ENCODE assay signal across 8 cellular contexts in genomic region chr17:3892095-3892998, GRCh38. TPM values are rescaled to one million over a fixed set of nuclear protein-coding genes. Genes with fewer than 3 reads are reported as not detected.
A peak's percentile ranks its signal among the peaks of the same experiment; 100 is the strongest.
DNase-seq lines count a peak whose midpoint lies in the region; ATAC-seq and TF ChIP-seq lines count a peak whose summit lies in the region.

No MANE protein-coding gene starts in this region.

- H3K9me3 ChIP-seq in OCI-LY7 (ENCODE audit: low read length) (no peaks in the 10 kb centered on the region), esophagus squamous epithelium (no peaks in the 10 kb centered on the region)

- no peaks in the 10 kb centered on the region for H3K36me3 Mint-ChIP-seq in activated T-cell treated with anti-CD3 and anti-CD28 coated beads, Interleukin-2, amount 50 U/mL, for 4 hours (ENCODE audit: insufficient read depth)
- H3K36me3 Mint-ChIP-seq in naive B cell, result no peaks in the 10 kb centered on the region
- no peaks in the 10 kb centered on the region for H3K36me3 Mint-ChIP-seq in stimulated activated memory B cell treated with anti-CD40 and anti-IgM and Interleukin-4, amounts not matched to agents 10 μg/mL and 1 μg/mL and 100 μg/mL, for 72 hours

- peak; percentile 10 for ATAC-seq in HG02973 (IDR thresholded peaks at IDR 0.05; ENCODE audit: unreplicated experiment)
- ATAC-seq in activated T-cell treated with anti-CD3 and anti-CD28 coated beads, Interleukin-2, amount 50 U/mL, for 4 hours, result peak; percentile 31 to 33
- peak; percentile 65 to 67 for ATAC-seq in naive B cell (ENCODE audit: low read depth in 2 of 2)
- ATAC-seq in stimulated activated memory B cell treated with anti-CD40 and anti-IgM and Interleukin-4, amounts not matched to agents 10 μg/mL and 1 μg/mL and 100 μg/mL, for 72 hours, result peak; percentile 40

- H3K4me3 ChIP-seq in OCI-LY7 (ENCODE audit: low read depth, low read length, poor library complexity, severe bottlenecking), result peak overlapping the region; percentile 68
- H3K4me3 ChIP-seq in esophagus squamous epithelium, result peak overlapping the region; percentile 54 to 91 (median 62)

- H3K4me1 ChIP-seq in OCI-LY7 (ENCODE audit: insufficient read depth, low read length, poor library complexity, severe bottlenecking), result peaks cover 48% of the 10 kb centered on the region
- H3K4me1 ChIP-seq in esophagus squamous epithelium, result peaks cover 74 to 91% (median 84%) of the 10 kb centered on the region in 3 donors

- no TSS peak for BruUV-seq in OCI-LY7 (replicated peaks; lab: Mats Ljungman, UMichigan)

- no peaks in the 10 kb centered on the region for H4K20me1 ChIP-seq in OCI-LY7 (ENCODE audit: insufficient read depth, low read length)

- peak overlapping the region; percentile 77 for H3K4me3 Mint-ChIP-seq in activated T-cell treated with anti-CD3 and anti-CD28 coated beads, Interleukin-2, amount 50 U/mL, for 4 hours
- peak overlapping the region; percentile 64 to 93 (median 85) for H3K4me3 Mint-ChIP-seq in naive B cell
- peak overlapping the region; percentile 59 for H3K4me3 Mint-ChIP-seq in stimulated activated memory B cell treated with anti-CD40 and anti-IgM and Interleukin-4, amounts not matched to agents 10 μg/mL and 1 μg/mL and 100 μg/mL, for 72 hours

- H3K36me3 ChIP-seq in OCI-LY7 (ENCODE audit: insufficient read depth, low read length) (no peaks in the 10 kb centered on the region), esophagus squamous epithelium (no peaks in the 10 kb centered on the region)

- H3K27me3 Mint-ChIP-seq in activated T-cell treated with anti-CD3 and anti-CD28 coated beads, Interleukin-2, amount 50 U/mL, for 4 hours (ENCODE audit: low read depth), result no peaks in the 10 kb centered on the region
- no peaks in the 10 kb centered on the region for H3K27me3 Mint-ChIP-seq in naive B cell
- no peaks in the 10 kb centered on the region for H3K27me3 Mint-ChIP-seq in stimulated activated memory B cell treated with anti-CD40 and anti-IgM and Interleukin-4, amounts not matched to agents 10 μg/mL and 1 μg/mL and 100 μg/mL, for 72 hours

- H3K27ac ChIP-seq in OCI-LY7 (ENCODE audit: low read depth, low read length, poor library complexity, severe bottlenecking) (no peak overlapping the region), esophagus squamous epithelium (peak overlapping the region; percentile 70 to 94 (median 90))

- TF ChIP-seq POLR2A in esophagus squamous epithelium (IDR thresholded peaks at IDR 0.05), result no peak

- H3K9me3 Mint-ChIP-seq in activated T-cell treated with anti-CD3 and anti-CD28 coated beads, Interleukin-2, amount 50 U/mL, for 4 hours, result no peaks in the 10 kb centered on the region
- no peaks in the 10 kb centered on the region for H3K9me3 Mint-ChIP-seq in naive B cell
- no peaks in the 10 kb centered on the region for H3K9me3 Mint-ChIP-seq in stimulated activated memory B cell treated with anti-CD40 and anti-IgM and Interleukin-4, amounts not matched to agents 10 μg/mL and 1 μg/mL and 100 μg/mL, for 72 hours

- POLR2A ChIA-PET in OCI-LY7 (lab: Charles Lee), result interaction anchor here (0.5 kb wide), 1 partner anchor 45 kb away, joined by 3 read pairs; no protein-coding TSS in a partner anchor

- no peaks in the 10 kb centered on the region for H3K27me3 ChIP-seq in esophagus squamous epithelium

- WGBS in esophagus squamous epithelium, 2 donors, result 0% methylated on average over 21 of the region's 96 CpGs; no CpG with 5 or more reads in 1 of the 2 donors

- intact Hi-C loops in OCI-LY7 (cut with micrococcal nuclease; ENCODE audit: unreplicated experiment), result no loop called here
- intact Hi-C loops in esophagus squamous epithelium (cut with DNase I), result no loop called here

- TF ChIP-seq CTCF in OCI-LY7 (conservative IDR thresholded peaks at IDR 0.05; ENCODE audit: low read length) (peak; percentile 35; the same call in 1 of the 2 replicates), esophagus squamous epithelium (IDR thresholded peaks at IDR 0.05) (no peak)

- H3K4me2 ChIP-seq in OCI-LY7 (ENCODE audit: low read length), result peak overlapping the region; percentile 78

- CTCF ChIA-PET in OCI-LY7 (lab: Charles Lee; ENCODE audit: unreplicated experiment), result interaction anchor here (0.6 kb wide), 1 partner anchor 141 kb away, joined by 3 read pairs; no protein-coding TSS in a partner anchor

- H2AFZ ChIP-seq in OCI-LY7 (ENCODE audit: low read length), result peak overlapping the region; percentile 29; the same call in 1 of the 2 replicates

- H3K4me1 Mint-ChIP-seq in activated T-cell treated with anti-CD3 and anti-CD28 coated beads, Interleukin-2, amount 50 U/mL, for 4 hours (ENCODE audit: low read depth), result peaks cover 38% of the 10 kb centered on the region
- peaks cover 45 to 47% (median 47%) of the 10 kb centered on the region in 3 donors for H3K4me1 Mint-ChIP-seq in naive B cell
- H3K4me1 Mint-ChIP-seq in stimulated activated memory B cell treated with anti-CD40 and anti-IgM and Interleukin-4, amounts not matched to agents 10 μg/mL and 1 μg/mL and 100 μg/mL, for 72 hours, result peaks cover 52% of the 10 kb centered on the region

- H3K79me2 ChIP-seq in OCI-LY7 (ENCODE audit: insufficient read depth, low read depth, low read length), result no peaks in the 10 kb centered on the region

- peak overlapping the region; percentile 45 to 97 (median 94) for H3K27ac Mint-ChIP-seq in naive B cell
- peak overlapping the region; percentile 2 for H3K27ac Mint-ChIP-seq in stimulated activated memory B cell treated with anti-CD40 and anti-IgM and Interleukin-4, amounts not matched to agents 10 μg/mL and 1 μg/mL and 100 μg/mL, for 72 hours

- H3K9me2 ChIP-seq in OCI-LY7 (ENCODE audit: insufficient read depth, low read length), result no peaks in the 10 kb centered on the region

- DNase-seq in DMS 273 (lab: John Stamatoyannopoulos, UW; ENCODE audit: unreplicated experiment) (peak; percentile 65), DMS 273 treated with DMSO at 0.1 percent for 48 hours (lab: John Stamatoyannopoulos, UW) (no peak), OCI-LY7 (ENCODE audit: low spot score) (peak; percentile 27), esophagus squamous epithelium (lab: John Stamatoyannopoulos, UW) (peak; percentile 66), naive B cell (peak; percentile 88)
- DNase-seq in activated T-cell treated with anti-CD3 and anti-CD28 coated beads, Interleukin-2, amount 50 U/mL, for 4 hours, result peak; percentile 70

RNA-seq across cellular contexts. Expression of gene CAMKK1, which starts 0.5 kb away (rescaled TPM):
- 2.6 and 2.7 TPM in 2 replicates for total RNA-seq in OCI-LY7 (2014; rRNA removed; shearing (Covaris generic))
- 2.7 and 3.5 TPM in 2 replicates for total RNA-seq in OCI-LY7 (2022)
- 1 to 10 TPM; 4.2 to 7.5 (median 7.4) TPM for total RNA-seq in activated T-cell treated with anti-CD3 and anti-CD28 coated beads, Interleukin-2, amount 50 U/mL, for 4 hours
- 1 to 10 TPM; 3.3 to 9.5 (median 3.8) TPM for total RNA-seq in esophagus squamous epithelium
- polyA plus RNA-seq in naive B cell (ENCODE audit: low read depth in 6 of 6), result 1 to 10 TPM in 4 of 6 donors, under 1 TPM in 2; 0.69 to 1.4 (median 1.1) TPM

RNA-seq across cellular contexts. Expression of gene P2RX1, which starts 23.9 kb away (rescaled TPM):
- 0.41 and 0.69 TPM in 2 replicates for total RNA-seq in OCI-LY7 (2014; rRNA removed; shearing (Covaris generic))
- 3.3 and 4.5 TPM in 2 replicates for total RNA-seq in OCI-LY7 (2022)
- under 1 TPM; 0.13 to 0.52 (median 0.21) TPM for total RNA-seq in activated T-cell treated with anti-CD3 and anti-CD28 coated beads, Interleukin-2, amount 50 U/mL, for 4 hours
- 10 to 100 TPM in 1 of 4 donors, 1 to 10 TPM in 3; 1.2 to 13.0 (median 2.1) TPM for total RNA-seq in esophagus squamous epithelium
- 10 to 100 TPM in 5 of 6 donors, 1 to 10 TPM in 1; 2.3 to 20.2 (median 15.1) TPM for polyA plus RNA-seq in naive B cell (ENCODE audit: low read depth in 6 of 6)

RNA-seq across cellular contexts. Expression of gene NCBP3, which starts 46.3 kb away (rescaled TPM):
- total RNA-seq in OCI-LY7 (2014; rRNA removed; shearing (Covaris generic)), result 24.5 and 56.5 TPM in 2 replicates
- 45.7 and 47.8 TPM in 2 replicates for total RNA-seq in OCI-LY7 (2022)
- 10 to 100 TPM; 33.2 to 39.1 (median 36.4) TPM for total RNA-seq in activated T-cell treated with anti-CD3 and anti-CD28 coated beads, Interleukin-2, amount 50 U/mL, for 4 hours
- total RNA-seq in esophagus squamous epithelium, result 10 to 100 TPM; 12.1 to 26.1 (median 17.1) TPM
- 10 to 100 TPM in 5 of 6 donors, 1 to 10 TPM in 1; 9.4 to 34.1 (median 13.2) TPM for polyA plus RNA-seq in naive B cell (ENCODE audit: low read depth in 6 of 6)

Comparison
In these comparisons a context has a peak if more than half of its experiments do, and no peak if none do; other contexts are left out.
1. ATAC-seq: peak in every context shown above with its lines; median percentile 66 in naive B cell; 40 in stimulated activated memory B cell treated with anti-CD40 and anti-IgM and Interleukin-4, amounts not matched to agents 10 μg/mL and 1 μg/mL and 100 μg/mL, for 72 hours; 32 in activated T-cell treated with anti-CD3 and anti-CD28 coated beads, Interleukin-2, amount 50 U/mL, for 4 hours; 10 in HG02973.